In genomic region chr12:117914686-117915085, GRCh38 we compare ENCODE assay signal across 29 cellular contexts.
"Had no signal": no experiment of that assay in that cellular context is flagged by ENCODE, and none has a peak within 500 bp of the region (broad histone marks: within the 10 kb centered on the region; RNA-seq: fewer than 3 reads in every experiment).

No MANE protein-coding gene starts in this region.

- H3K4me3 ChIP-seq: adrenal gland, ascending aorta, body of pancreas, breast epithelium, cardiac muscle cell had no signal

- H3K9me3 ChIP-seq: adrenal gland, body of pancreas had no signal

- DNase-seq: activated effector memory CD4-positive, alpha-beta T cell treated with anti-CD3 and anti-CD28 coated beads, Interleukin-2, amount 50 U/mL, for 16 hours; activated effector memory CD4-positive, alpha-beta T cell treated with Interleukin-2 at 50 U/mL for 16 hours; activated gamma-delta T cell; activated gamma-delta T cell treated with Interleukin-2 at 50 U/mL for 16 hours; activated naive CD4-positive, alpha-beta T cell; activated naive CD4-positive, alpha-beta T cell treated with anti-CD3 and anti-CD28 coated beads for 36 hours; activated naive CD4-positive, alpha-beta T cell treated with anti-CD3 and anti-CD28 coated beads, Interleukin-2, amount 10 ng/mL, durations not matched to agents 7 days and 5 days; activated naive CD4-positive, alpha-beta T cell treated with anti-CD3 and anti-CD28 coated beads, Interleukin-2, amount 50 U/mL, for 16 hours; activated naive CD4-positive, alpha-beta T cell treated with Interleukin-2 at 50 U/mL for 16 hours; activated naive CD8-positive, alpha-beta T cell treated with anti-CD3 and anti-CD28 coated beads for 36 hours; activated naive CD8-positive, alpha-beta T cell treated with anti-CD3 and anti-CD28 coated beads, Interleukin-2, amount 10 ng/mL, durations not matched to agents 7 days and 5 days; activated naive CD8-positive, alpha-beta T cell treated with anti-CD3 and anti-CD28 coated beads, Interleukin-2, amount 50 U/mL, for 24 hours; activated T-cell treated with anti-CD3 and anti-CD28 coated beads, Interleukin-2, amount 50 U/mL, for 24 hours; activated T-cell treated with anti-CD3 and anti-CD28 coated beads, Interleukin-2, amount 50 U/mL, for 4 hours; activated T-cell treated with anti-CD3 and anti-CD28 coated beads, Interleukin-2, amount 50 U/mL, for 48 hours; activated T-cell treated with anti-CD3 and anti-CD28 coated beads, Interleukin-2, amount 50 U/mL, for 72 hours; adrenal gland; amniotic stem cell; amygdala; anterior cingulate cortex; aorta; body of pancreas; brain microvascular endothelial cell; caudate nucleus; central memory CD4-positive, alpha-beta T cell; cerebellar nuclear complex had no signal

- H3K4me1 ChIP-seq: adrenal gland, ascending aorta, body of pancreas, breast epithelium had no signal

- H3K36me3 ChIP-seq: adrenal gland, ascending aorta, brain microvascular endothelial cell, breast epithelium, cardiac muscle cell had no signal

- H3K27ac ChIP-seq: adrenal gland, ascending aorta, body of pancreas, brain microvascular endothelial cell, breast epithelium, cardiac muscle cell had no signal
